ENCODE assay signal across 14 cellular contexts in genomic region chr12:98572010-98572409, GRCh38. TPM values are rescaled to one million over a fixed set of nuclear protein-coding genes. Genes with fewer than 3 reads are reported as not detected.
DNase-seq lines count a peak whose midpoint lies in the region; ATAC-seq and TF ChIP-seq lines count a peak whose summit lies in the region.
"Had no signal": no experiment of that assay in that cellular context is flagged by ENCODE, and none has a peak within 500 bp of the region (broad histone marks: within the 10 kb centered on the region; RNA-seq: fewer than 3 reads in every experiment).

No MANE protein-coding gene starts in this region.

- no peaks in the 10 kb centered on the region for H3K36me3 Mint-ChIP-seq in WTC11
- H3K36me3 Mint-ChIP-seq: activated CD8-positive, alpha-beta memory T cell treated with anti-CD3 and anti-CD28 coated beads, Interleukin-2, amount 10 ng/mL, durations not matched to agents 7 days and 5 days had no signal

- H3K27ac ChIP-seq in DND-41 (ENCODE audit: low read length), result no peak overlapping the region
- no peak overlapping the region for H3K27ac ChIP-seq in ascending aorta
- H3K27ac ChIP-seq: uterus had no signal

- no peak overlapping the region for H3K27ac Mint-ChIP-seq in WTC11
- H3K27ac Mint-ChIP-seq: activated CD8-positive, alpha-beta memory T cell treated with anti-CD3 and anti-CD28 coated beads, Interleukin-2, amount 10 ng/mL, durations not matched to agents 7 days and 5 days had no signal

- no peaks in the 10 kb centered on the region for H3K4me1 Mint-ChIP-seq in WTC11
- H3K4me1 Mint-ChIP-seq: activated CD8-positive, alpha-beta memory T cell treated with anti-CD3 and anti-CD28 coated beads, Interleukin-2, amount 10 ng/mL, durations not matched to agents 7 days and 5 days had no signal

- DNase-seq in DND-41 (no peak), KBM-7 (peak; percentile 24), WTC11 (ENCODE audit: low spot score) (no peak), left lobe of liver (ENCODE audit: low spot score) (no peak), DMS153 treated with DMSO at 0.1 percent for 48 hours (lab: John Stamatoyannopoulos, UW; ENCODE audit: unreplicated experiment) (no peak), ascending aorta (ENCODE audit: low spot score in 2 of 2) (no peak)
- DNase-seq: activated CD8-positive, alpha-beta memory T cell treated with anti-CD3 and anti-CD28 coated beads, Interleukin-2, amount 10 ng/mL, durations not matched to agents 7 days and 5 days; amniotic stem cell; mammary epithelial cell; NCI-H1930; retina; uterus had no signal

- intact Hi-C loops in ascending aorta (cut with DNase I), result no loop called here

- POLR2A ChIA-PET in WTC11 (lab: Charles Lee), result no interaction called here

- H3K9me3 ChIP-seq in DND-41 (ENCODE audit: insufficient read depth, low read length, severe bottlenecking) (no peaks in the 10 kb centered on the region), ascending aorta (no peaks in the 10 kb centered on the region)
- H3K9me3 ChIP-seq: uterus had no signal

- no peak overlapping the region for H2AFZ ChIP-seq in DND-41 (ENCODE audit: low read depth, low read length)

- in situ Hi-C loops in KBM-7 (cut with MboI; ENCODE audit: low pct_unique_long_range_greater_than_20kb, low sequenced_read_pairs), result no loop called here

- H3K4me1 ChIP-seq in DND-41 (ENCODE audit: insufficient read depth, low read length), result no peaks in the 10 kb centered on the region
- no peaks in the 10 kb centered on the region for H3K4me1 ChIP-seq in ascending aorta
- H3K4me1 ChIP-seq: uterus had no signal

- peaks cover 6% of the 10 kb centered on the region; the same call in 1 of the 2 replicates for H3K9me3 Mint-ChIP-seq in WTC11

- no peaks in the 10 kb centered on the region for H4K20me1 ChIP-seq in DND-41 (ENCODE audit: insufficient read depth, low read length)

- no peak overlapping the region for H3K4me3 ChIP-seq in DND-41 (ENCODE audit: low read depth in 1 of 2, low read length in 2 of 2)
- H3K4me3 ChIP-seq in ascending aorta, result no peak overlapping the region
- H3K4me3 ChIP-seq: uterus had no signal

- H3K4me2 ChIP-seq in DND-41 (ENCODE audit: insufficient read depth, low read length), result no peak overlapping the region

- H3K27me3 ChIP-seq in DND-41 (ENCODE audit: insufficient read depth, low read length, poor library complexity), result no peaks in the 10 kb centered on the region
- no peaks in the 10 kb centered on the region for H3K27me3 ChIP-seq in ascending aorta
- H3K27me3 ChIP-seq: uterus had no signal

- H3K79me2 ChIP-seq in DND-41 (ENCODE audit: insufficient read depth, low read length), result no peaks in the 10 kb centered on the region

- TF ChIP-seq CTCF in DND-41 (IDR thresholded peaks at IDR 0.05; ENCODE audit: borderline replicate concordance, extremely low read depth, low read length, poor library complexity, severe bottlenecking) (peak; percentile 40), WTC11 (IDR thresholded peaks at IDR 0.05) (no peak), ascending aorta (IDR thresholded peaks at IDR 0.05) (no peak)

- no peak overlapping the region for H3K9ac ChIP-seq in DND-41 (ENCODE audit: low read depth, low read length)

- H3K4me3 Mint-ChIP-seq in WTC11, result no peak overlapping the region
- H3K4me3 Mint-ChIP-seq: activated CD8-positive, alpha-beta memory T cell treated with anti-CD3 and anti-CD28 coated beads, Interleukin-2, amount 10 ng/mL, durations not matched to agents 7 days and 5 days had no signal

- H3K27me3 Mint-ChIP-seq in WTC11 (ENCODE audit: low read depth), result no peaks in the 10 kb centered on the region
- H3K27me3 Mint-ChIP-seq: activated CD8-positive, alpha-beta memory T cell treated with anti-CD3 and anti-CD28 coated beads, Interleukin-2, amount 10 ng/mL, durations not matched to agents 7 days and 5 days had no signal

- H3K36me3 ChIP-seq in DND-41 (ENCODE audit: insufficient read depth, low read length) (no peaks in the 10 kb centered on the region), ascending aorta (no peaks in the 10 kb centered on the region)
- H3K36me3 ChIP-seq: uterus had no signal

- CTCF ChIA-PET in WTC11 (lab: Charles Lee), result interaction anchor here (0.6 to 2.4 kb wide), 17 partner anchors 10 to 427 kb away, joined by 3 to 16 read pairs (median 4); partner anchors contain the start of genes IKBIP and SLC25A3

- ATAC-seq in DND-41 (ENCODE audit: insufficient read depth, low read depth) (peak; percentile 56; the same call in 1 of the 3 replicates), WTC11 (peak; percentile 94), left lobe of liver (peak; percentile 23), HG03432 (IDR thresholded peaks at IDR 0.05; ENCODE audit: unreplicated experiment) (no peak), GM19328 (IDR thresholded peaks at IDR 0.05; ENCODE audit: unreplicated experiment) (no peak)
- ATAC-seq: activated CD8-positive, alpha-beta memory T cell treated with anti-CD3 and anti-CD28 coated beads, Interleukin-2, amount 10 ng/mL, durations not matched to agents 7 days and 5 days had no signal

TF ChIP-seq in WTC11, 78 proteins besides CTCF, POLR2A, EP300 and RAD21:
- TF ChIP-seq NFE2L1 (CRISPR knock-in tag; IDR thresholded peaks at IDR 0.05), result no peak
- no peak for TF ChIP-seq ZNF425 (CRISPR knock-in tag; conservative IDR thresholded peaks at IDR 0.05)
- no peak for TF ChIP-seq OVOL2 (CRISPR knock-in tag; IDR thresholded peaks at IDR 0.05; ENCODE audit: borderline replicate concordance)
- TF ChIP-seq E2F1 (CRISPR knock-in tag; IDR thresholded peaks at IDR 0.05), result no peak
- no peak for TF ChIP-seq MAX (CRISPR knock-in tag; IDR thresholded peaks at IDR 0.05)
- no peak for TF ChIP-seq CREB1 (CRISPR knock-in tag; IDR thresholded peaks at IDR 0.05)
- TF ChIP-seq ZNF219 (CRISPR knock-in tag; IDR thresholded peaks at IDR 0.05; ENCODE audit: borderline replicate concordance), result no peak
- TF ChIP-seq SOX15 (CRISPR knock-in tag; IDR thresholded peaks at IDR 0.05), result no peak
- TF ChIP-seq GRHL2 (CRISPR knock-in tag; IDR thresholded peaks at IDR 0.05; ENCODE audit: insufficient replicate concordance, severe bottlenecking), result no peak
- TF ChIP-seq SMAD3 (CRISPR knock-in tag; IDR thresholded peaks at IDR 0.05; ENCODE audit: borderline replicate concordance), result no peak
- TF ChIP-seq ZNF232 (CRISPR knock-in tag; IDR thresholded peaks at IDR 0.05), result no peak
- TF ChIP-seq ELF4 (CRISPR knock-in tag; IDR thresholded peaks at IDR 0.05; ENCODE audit: low read depth), result no peak
- TF ChIP-seq GABPB1 (CRISPR knock-in tag; IDR thresholded peaks at IDR 0.05), result no peak
- no peak for TF ChIP-seq IRF1 (CRISPR knock-in tag; IDR thresholded peaks at IDR 0.05)
- no peak for TF ChIP-seq ZBTB43 (CRISPR knock-in tag; IDR thresholded peaks at IDR 0.05)
- no peak for TF ChIP-seq NR2C2 (CRISPR knock-in tag; IDR thresholded peaks at IDR 0.05)

RNA-seq across cellular contexts. Expression of gene SLC25A3, which starts 21.5 kb away (rescaled TPM):
- 716 to 733 TPM (median 726 TPM) in 3 replicates for total RNA-seq in WTC11 (2021)
- 286 TPM for total RNA-seq in left lobe of liver
- 437 TPM for total RNA-seq in ascending aorta

RNA-seq across cellular contexts. Expression of gene TMPO, which starts 56.6 kb away (rescaled TPM):
- total RNA-seq in WTC11 (2021) (171 to 177 TPM (median 176 TPM) in 3 replicates), left lobe of liver (29.7 TPM), ascending aorta (80.6 TPM)

Comparison
In these comparisons a context has a peak if more than half of its experiments do, and no peak if none do; other contexts are left out.
1. ATAC-seq: peak in DND-41 (single experiment), WTC11 (single experiment) and left lobe of liver (single experiment); none in HG03432 (single experiment) and GM19328 (single experiment).